27 cellular contexts compared by ENCODE assay signal in genomic region chr1:153358691-153358975, GRCh38. TPM values are rescaled to one million over a fixed set of nuclear protein-coding genes. Genes with fewer than 3 reads are reported as not detected.
DNase-seq lines count a peak whose midpoint lies in the region; ATAC-seq and TF ChIP-seq lines count a peak whose summit lies in the region.
"Had no signal": no experiment of that assay in that cellular context is flagged by ENCODE, and none has a peak within 500 bp of the region (broad histone marks: within the 10 kb centered on the region; RNA-seq: fewer than 3 reads in every experiment).

No MANE protein-coding gene starts in this region.

- DNase-seq in RWPE2 (ENCODE audit: low spot score) (no peak), upper lobe of right lung (no peak), T-helper 2 cell (no peak), amniotic stem cell (lab: John Stamatoyannopoulos, UW) (no peak)
- DNase-seq in activated CD4-positive, CD25-positive, alpha-beta regulatory T cell treated with anti-CD3 and anti-CD28 coated beads, Interleukin-2, amount 50 U/mL, for 72 hours, result no peak
- DNase-seq: activated CD4-positive, alpha-beta T cell treated with anti-CD3 and anti-CD28 coated beads, Interleukin-2, amount 50 U/mL, for 48 hours; activated CD4-positive, CD25-positive, alpha-beta regulatory T cell; CD4-positive, alpha-beta T cell; DMS 273 treated with DMSO at 0.1 percent for 48 hours; IMR-90; NCI-H2081; NCI-H446 treated with DMSO at 0.1 percent for 48 hours; Right ventricle myocardium superior; stimulated activated CD4-positive, alpha-beta T cell treated with anti-CD3 and anti-CD28 coated beads, Interleukin-1b, Interleukin-23, amount 100 ng/mL, for 48 hours; T1000 had no signal

- H3K36me3 Mint-ChIP-seq in dendritic cell treated with granulocyte-macrophage colony-stimulating factor and Interleukin-4, amounts not matched to agents 40 ng/mL and 50 ng/mL, for 4 days (ENCODE audit: low read depth), result peaks cover 18% of the 10 kb centered on the region
- H3K36me3 Mint-ChIP-seq: activated naive CD4-positive, alpha-beta T cell treated with anti-CD3 and anti-CD28 coated beads, Interleukin-2, amount 50 U/mL, for 72 hours; neural progenitor cell had no signal

- peak overlapping the region; percentile 81 for H3K4me3 Mint-ChIP-seq in dendritic cell treated with granulocyte-macrophage colony-stimulating factor and Interleukin-4, amounts not matched to agents 40 ng/mL and 50 ng/mL, for 4 days
- H3K4me3 Mint-ChIP-seq: central memory CD8-positive, alpha-beta T cell; neural progenitor cell had no signal

- peak overlapping the region; percentile 86 for H3K27ac ChIP-seq in RWPE2 (ENCODE audit: poor library complexity, severe bottlenecking)
- peak overlapping the region; percentile 84 for H3K27ac ChIP-seq in upper lobe of right lung
- H3K27ac ChIP-seq: ascending aorta, hepatocyte, neural progenitor cell had no signal

- intact Hi-C loops in dendritic cell treated with granulocyte-macrophage colony-stimulating factor and Interleukin-4, amounts not matched to agents 40 ng/mL and 50 ng/mL, for 4 days (cut with micrococcal nuclease), result loop anchor here (2.0 to 5.0 kb wide), 2 partner anchors 28 to 209 kb away; partner anchors contain the start of gene S100A2
- intact Hi-C loops in upper lobe of right lung (cut with DNase I), result no loop called here

- peak overlapping the region; percentile 94 for H3K27ac Mint-ChIP-seq in dendritic cell treated with granulocyte-macrophage colony-stimulating factor and Interleukin-4, amounts not matched to agents 40 ng/mL and 50 ng/mL, for 4 days
- H3K27ac Mint-ChIP-seq: activated T-helper 2 cell treated with anti-CD3 and anti-CD28 coated beads, Interferon-gamma antibody, Interleukin-2, Interleukin-4, amounts not matched to agents 10 μg/mL and 5 μg/mL and 100 μg/mL, durations not matched to agents 14 hours and 24 hours and 36 hours; CD4-positive, alpha-beta T cell; neural progenitor cell had no signal

- H3K9me3 Mint-ChIP-seq in dendritic cell treated with granulocyte-macrophage colony-stimulating factor and Interleukin-4, amounts not matched to agents 40 ng/mL and 50 ng/mL, for 4 days, result no peaks in the 10 kb centered on the region
- H3K9me3 Mint-ChIP-seq: activated naive CD4-positive, alpha-beta T cell treated with anti-CD3 and anti-CD28 coated beads, Interleukin-2, amount 50 U/mL, for 72 hours; activated T-helper 2 cell treated with anti-CD3 and anti-CD28 coated beads, Interferon-gamma antibody, Interleukin-2, Interleukin-4, amounts not matched to agents 10 μg/mL and 5 μg/mL and 100 μg/mL, durations not matched to agents 14 hours and 24 hours and 36 hours; CD4-positive, alpha-beta T cell; central memory CD8-positive, alpha-beta T cell; neural progenitor cell had no signal

- H3K27me3 ChIP-seq in RWPE2 (ENCODE audit: insufficient read depth, poor library complexity, severe bottlenecking), result no peaks in the 10 kb centered on the region
- no peaks in the 10 kb centered on the region for H3K27me3 ChIP-seq in mononuclear cell (ENCODE audit: insufficient read depth, low read length)
- no peaks in the 10 kb centered on the region for H3K27me3 ChIP-seq in upper lobe of right lung
- H3K27me3 ChIP-seq: ascending aorta, neural progenitor cell had no signal

- H3K27me3 Mint-ChIP-seq in dendritic cell treated with granulocyte-macrophage colony-stimulating factor and Interleukin-4, amounts not matched to agents 40 ng/mL and 50 ng/mL, for 4 days, result no peaks in the 10 kb centered on the region
- H3K27me3 Mint-ChIP-seq: CD4-positive, alpha-beta T cell had no signal

- no peaks in the 10 kb centered on the region for H3K36me3 ChIP-seq in RWPE2 (ENCODE audit: low read depth)
- no peaks in the 10 kb centered on the region for H3K36me3 ChIP-seq in upper lobe of right lung
- H3K36me3 ChIP-seq: ascending aorta, neural progenitor cell had no signal

- H3K4me1 ChIP-seq in RWPE2 (ENCODE audit: insufficient read depth, poor library complexity, severe bottlenecking) (peaks cover 16% of the 10 kb centered on the region), mononuclear cell (ENCODE audit: insufficient read depth, low read length) (peaks cover 58% of the 10 kb centered on the region), upper lobe of right lung (peaks cover 17% of the 10 kb centered on the region)
- H3K4me1 ChIP-seq: ascending aorta, neural progenitor cell had no signal

- no peaks in the 10 kb centered on the region for H3K9me3 ChIP-seq in RWPE2 (ENCODE audit: severe bottlenecking)
- no peaks in the 10 kb centered on the region for H3K9me3 ChIP-seq in mononuclear cell (ENCODE audit: low read depth, low read length)
- no peaks in the 10 kb centered on the region for H3K9me3 ChIP-seq in upper lobe of right lung
- H3K9me3 ChIP-seq: ascending aorta had no signal

- TF ChIP-seq CTCF in RWPE2 (IDR thresholded peaks at IDR 0.05; ENCODE audit: poor library complexity, severe bottlenecking), result no peak
- no peak for TF ChIP-seq CTCF in upper lobe of right lung (IDR thresholded peaks at IDR 0.05)

- peaks cover 75% of the 10 kb centered on the region for H3K4me1 Mint-ChIP-seq in dendritic cell treated with granulocyte-macrophage colony-stimulating factor and Interleukin-4, amounts not matched to agents 40 ng/mL and 50 ng/mL, for 4 days (ENCODE audit: low read depth)
- H3K4me1 Mint-ChIP-seq: central memory CD8-positive, alpha-beta T cell; neural progenitor cell had no signal

- H3K4me3 ChIP-seq in RWPE2 (ENCODE audit: severe bottlenecking), result no peak overlapping the region
- peak overlapping the region; percentile 61 for H3K4me3 ChIP-seq in mononuclear cell (ENCODE audit: low read length)
- H3K4me3 ChIP-seq in upper lobe of right lung, result peak overlapping the region; percentile 40
- H3K4me3 ChIP-seq: ascending aorta, hepatocyte, neural progenitor cell had no signal

- ATAC-seq in RWPE2 (ENCODE audit: low read depth) (no peak), upper lobe of right lung (no peak)
- ATAC-seq: activated naive CD4-positive, alpha-beta T cell treated with anti-CD3 and anti-CD28 coated beads, Interleukin-2, amount 50 U/mL, for 72 hours had no signal

RNA-seq across cellular contexts. Expression of gene S100A9, which starts 1.0 kb away (rescaled TPM):
- total RNA-seq in mononuclear cell (5,352 TPM), upper lobe of right lung (418 TPM)
- total RNA-seq: activated T-helper 2 cell treated with anti-CD3 and anti-CD28 coated beads, Interferon-gamma antibody, Interleukin-2, Interleukin-4, amounts not matched to agents 10 μg/mL and 5 μg/mL and 100 μg/mL, durations not matched to agents 14 hours and 24 hours and 36 hours; IMR-90; OCI-LY7 had no signal

RNA-seq across cellular contexts. Expression of gene PGLYRP4, which starts 10.0 kb away (rescaled TPM):
- total RNA-seq in mononuclear cell, result not detected
- not detected for total RNA-seq in upper lobe of right lung
- total RNA-seq: activated naive CD4-positive, alpha-beta T cell treated with anti-CD3 and anti-CD28 coated beads, Interleukin-2, amount 50 U/mL, for 72 hours; activated T-helper 2 cell treated with anti-CD3 and anti-CD28 coated beads, Interferon-gamma antibody, Interleukin-2, Interleukin-4, amounts not matched to agents 10 μg/mL and 5 μg/mL and 100 μg/mL, durations not matched to agents 14 hours and 24 hours and 36 hours; ascending aorta; CD4-positive, alpha-beta T cell; frontal cortex; hepatocyte; IMR-90; OCI-LY7; pulmonary artery endothelial cell; Right ventricle myocardium superior; skeletal muscle tissue had no signal

RNA-seq across cellular contexts. Expression of gene S100A12, which starts 16.8 kb away (rescaled TPM):
- total RNA-seq in mononuclear cell (428 TPM), upper lobe of right lung (22.8 TPM)
- total RNA-seq: activated naive CD4-positive, alpha-beta T cell treated with anti-CD3 and anti-CD28 coated beads, Interleukin-2, amount 50 U/mL, for 72 hours; activated T-helper 2 cell treated with anti-CD3 and anti-CD28 coated beads, Interferon-gamma antibody, Interleukin-2, Interleukin-4, amounts not matched to agents 10 μg/mL and 5 μg/mL and 100 μg/mL, durations not matched to agents 14 hours and 24 hours and 36 hours; ascending aorta; hepatocyte; IMR-90; OCI-LY7; pulmonary artery endothelial cell had no signal

RNA-seq across cellular contexts. Expression of gene S100A8, which starts 32.2 kb away (rescaled TPM):
- total RNA-seq in mononuclear cell, result 801 TPM
- total RNA-seq in upper lobe of right lung, result 266 TPM
- total RNA-seq: activated naive CD4-positive, alpha-beta T cell treated with anti-CD3 and anti-CD28 coated beads, Interleukin-2, amount 50 U/mL, for 72 hours; activated T-helper 2 cell treated with anti-CD3 and anti-CD28 coated beads, Interferon-gamma antibody, Interleukin-2, Interleukin-4, amounts not matched to agents 10 μg/mL and 5 μg/mL and 100 μg/mL, durations not matched to agents 14 hours and 24 hours and 36 hours; IMR-90; OCI-LY7; pulmonary artery endothelial cell had no signal

RNA-seq across cellular contexts. Expression of gene PGLYRP3, which starts 45.9 kb away (rescaled TPM):
- total RNA-seq in mononuclear cell (not detected), upper lobe of right lung (not detected)
- total RNA-seq: activated naive CD4-positive, alpha-beta T cell treated with anti-CD3 and anti-CD28 coated beads, Interleukin-2, amount 50 U/mL, for 72 hours; activated T-helper 2 cell treated with anti-CD3 and anti-CD28 coated beads, Interferon-gamma antibody, Interleukin-2, Interleukin-4, amounts not matched to agents 10 μg/mL and 5 μg/mL and 100 μg/mL, durations not matched to agents 14 hours and 24 hours and 36 hours; ascending aorta; CD4-positive, alpha-beta T cell; frontal cortex; hepatocyte; IMR-90; OCI-LY7; pulmonary artery endothelial cell; Right ventricle myocardium superior; skeletal muscle tissue had no signal

Comparison
In these comparisons a context has a peak if more than half of its experiments do, and no peak if none do; other contexts are left out.
1. RNA of gene S100A9, which starts 1.0 kb away (total RNA-seq): 5,352 TPM in mononuclear cell (single experiment); 418 TPM in upper lobe of right lung (single experiment); every median in the first group is over 10 times any median in the second.
2. RNA of gene S100A12, which starts 16.8 kb away (total RNA-seq): 428 TPM in mononuclear cell (single experiment); 22.8 TPM in upper lobe of right lung (single experiment); every median in the first group is over 10 times any median in the second.